ENCODE assay signal across 8 cellular contexts in the genomic region with DNA sequence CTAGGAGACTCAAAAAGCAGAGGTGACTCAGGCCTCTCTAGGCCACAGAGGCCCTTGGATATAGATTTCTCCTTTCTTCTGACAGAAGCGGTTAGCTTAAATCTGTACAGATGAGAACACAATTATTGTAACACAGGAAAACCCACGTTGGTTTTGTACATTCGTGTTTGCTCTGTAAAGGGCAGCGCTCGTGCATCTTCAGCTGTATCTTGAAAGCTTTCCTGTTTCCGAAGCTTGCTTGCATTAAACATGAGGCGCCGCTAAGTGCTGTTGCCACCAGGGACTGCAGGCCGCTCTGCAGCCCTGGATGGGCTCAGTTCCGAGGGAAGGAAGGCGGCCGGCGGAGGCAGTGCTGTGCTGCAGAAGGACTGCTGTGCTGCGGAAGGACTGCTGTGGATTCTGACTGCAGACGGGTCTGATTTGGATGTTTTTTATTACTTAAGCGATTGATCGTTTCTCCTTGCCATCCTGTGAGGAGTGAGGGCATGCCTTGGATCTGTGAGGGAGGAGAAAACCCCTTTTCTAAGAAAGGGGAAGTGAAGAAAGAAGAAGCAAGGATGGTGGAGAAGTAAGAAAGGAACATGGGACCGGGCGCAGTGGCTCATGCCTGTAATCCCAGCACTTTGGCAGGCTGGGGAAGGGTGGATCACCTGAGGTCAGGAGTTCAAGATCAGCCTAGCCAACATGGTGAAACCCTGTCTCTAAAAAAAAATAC. TPM values are rescaled to one million over a fixed set of nuclear protein-coding genes. Genes with fewer than 3 reads are reported as not detected.
DNase-seq lines count a peak whose midpoint lies in the region; ATAC-seq and TF ChIP-seq lines count a peak whose summit lies in the region.

No MANE protein-coding gene starts in this region.

- ATAC-seq in HG03159 (IDR thresholded peaks at IDR 0.05; ENCODE audit: unreplicated experiment): peak; percentile 50

- H3K36me3 ChIP-seq in neuron (ENCODE audit: insufficient read depth, low read length): no peaks in the 10 kb centered on the region

- no peaks in the 10 kb centered on the region for H3K9me3 ChIP-seq in neuron (ENCODE audit: low read length)

- H3K4me3 ChIP-seq in choroid plexus epithelial cell (ENCODE audit: low read depth, low read length) (no peak overlapping the region), neuron (ENCODE audit: low read length) (no peak overlapping the region)

- peak overlapping the region; percentile 46 for H2AFZ ChIP-seq in neuron (ENCODE audit: low read depth, low read length)

- H3K4me1 ChIP-seq in neuron (ENCODE audit: insufficient read depth, low read length): no peaks in the 10 kb centered on the region

- no peaks in the 10 kb centered on the region for H3K27me3 ChIP-seq in neuron (ENCODE audit: insufficient read depth, low read length)

- DNase-seq in activated gamma-delta T cell treated with Interleukin-2 at 50 U/mL for 16 hours (peak; percentile 11), activated gamma-delta T cell (lab: John Stamatoyannopoulos, UW) (no peak), choroid plexus epithelial cell (ENCODE audit: low read depth) (peak; percentile 84), NCI-H128 (lab: John Stamatoyannopoulos, UW; ENCODE audit: unreplicated experiment) (no peak), NCI-H1105 (lab: John Stamatoyannopoulos, UW) (no peak), HT-29 (ENCODE audit: low spot score) (no peak)

- peak; percentile 56 for TF ChIP-seq CTCF in choroid plexus epithelial cell (conservative IDR thresholded peaks at IDR 0.05; ENCODE audit: low read depth, low read length)

RNA-seq across cellular contexts. Expression of a gene that starts 53.4 kb away (rescaled TPM):
- total RNA-seq in HT-29 (2014; rRNA removed; shearing (Covaris generic)): 1.6 and 3.0 TPM in 2 replicates

Comparison
In these comparisons a context has a peak if more than half of its experiments do, and no peak if none do; other contexts are left out.
1. DNase-seq: peak in activated gamma-delta T cell treated with Interleukin-2 at 50 U/mL for 16 hours (single experiment) and choroid plexus epithelial cell (single experiment); none in activated gamma-delta T cell (single experiment), NCI-H128 (single experiment), NCI-H1105 (single experiment) and HT-29 (single experiment).